In genomic region chr6:31116661-31117385, GRCh38 we compare ENCODE assay signal across 1 cellular context.
TF ChIP-seq lines count a peak whose summit lies in the region.

No MANE protein-coding gene starts in this region.

TF ChIP-seq in HepG2, 621 proteins besides CTCF, POLR2A, EP300 and RAD21:
- TF ChIP-seq STAT5B (CRISPR knock-in tag; IDR thresholded peaks at IDR 0.05) (no peak), ZNF432 (CRISPR knock-in tag; IDR thresholded peaks at IDR 0.05; ENCODE audit: borderline replicate concordance) (no peak), ERF (CRISPR knock-in tag; IDR thresholded peaks at IDR 0.05) (no peak), ZSCAN21 (CRISPR knock-in tag; IDR thresholded peaks at IDR 0.05; ENCODE audit: borderline replicate concordance) (no peak), KDM3A (CRISPR knock-in tag; IDR thresholded peaks at IDR 0.05; ENCODE audit: low read depth) (no peak), ZFP90 (CRISPR knock-in tag; IDR thresholded peaks at IDR 0.05; ENCODE audit: borderline replicate concordance) (no peak), SP1 (IDR thresholded peaks at IDR 0.05) (no peak), SP1 (CRISPR knock-in tag; IDR thresholded peaks at IDR 0.05) (no peak)
- TF ChIP-seq, protein P1, sequence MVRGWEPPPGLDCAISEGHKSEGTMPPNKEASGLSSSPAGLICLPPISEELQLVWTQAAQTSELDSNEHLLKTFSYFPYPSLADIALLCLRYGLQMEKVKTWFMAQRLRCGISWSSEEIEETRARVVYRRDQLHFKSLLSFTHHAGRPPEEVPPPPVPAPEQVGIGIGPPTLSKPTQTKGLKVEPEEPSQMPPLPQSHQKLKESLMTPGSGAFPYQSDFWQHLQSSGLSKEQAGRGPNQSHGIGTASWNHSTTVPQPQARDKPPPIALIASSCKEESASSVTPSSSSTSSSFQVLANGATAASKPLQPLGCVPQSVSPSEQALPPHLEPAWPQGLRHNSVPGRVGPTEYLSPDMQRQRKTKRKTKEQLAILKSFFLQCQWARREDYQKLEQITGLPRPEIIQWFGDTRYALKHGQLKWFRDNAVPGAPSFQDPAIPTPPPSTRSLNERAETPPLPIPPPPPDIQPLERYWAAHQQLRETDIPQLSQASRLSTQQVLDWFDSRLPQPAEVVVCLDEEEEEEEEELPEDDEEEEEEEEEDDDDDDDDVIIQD (CRISPR knock-in tag; IDR thresholded peaks at IDR 0.05; ENCODE audit: low read depth) = no peak
- TF ChIP-seq, protein P2, sequence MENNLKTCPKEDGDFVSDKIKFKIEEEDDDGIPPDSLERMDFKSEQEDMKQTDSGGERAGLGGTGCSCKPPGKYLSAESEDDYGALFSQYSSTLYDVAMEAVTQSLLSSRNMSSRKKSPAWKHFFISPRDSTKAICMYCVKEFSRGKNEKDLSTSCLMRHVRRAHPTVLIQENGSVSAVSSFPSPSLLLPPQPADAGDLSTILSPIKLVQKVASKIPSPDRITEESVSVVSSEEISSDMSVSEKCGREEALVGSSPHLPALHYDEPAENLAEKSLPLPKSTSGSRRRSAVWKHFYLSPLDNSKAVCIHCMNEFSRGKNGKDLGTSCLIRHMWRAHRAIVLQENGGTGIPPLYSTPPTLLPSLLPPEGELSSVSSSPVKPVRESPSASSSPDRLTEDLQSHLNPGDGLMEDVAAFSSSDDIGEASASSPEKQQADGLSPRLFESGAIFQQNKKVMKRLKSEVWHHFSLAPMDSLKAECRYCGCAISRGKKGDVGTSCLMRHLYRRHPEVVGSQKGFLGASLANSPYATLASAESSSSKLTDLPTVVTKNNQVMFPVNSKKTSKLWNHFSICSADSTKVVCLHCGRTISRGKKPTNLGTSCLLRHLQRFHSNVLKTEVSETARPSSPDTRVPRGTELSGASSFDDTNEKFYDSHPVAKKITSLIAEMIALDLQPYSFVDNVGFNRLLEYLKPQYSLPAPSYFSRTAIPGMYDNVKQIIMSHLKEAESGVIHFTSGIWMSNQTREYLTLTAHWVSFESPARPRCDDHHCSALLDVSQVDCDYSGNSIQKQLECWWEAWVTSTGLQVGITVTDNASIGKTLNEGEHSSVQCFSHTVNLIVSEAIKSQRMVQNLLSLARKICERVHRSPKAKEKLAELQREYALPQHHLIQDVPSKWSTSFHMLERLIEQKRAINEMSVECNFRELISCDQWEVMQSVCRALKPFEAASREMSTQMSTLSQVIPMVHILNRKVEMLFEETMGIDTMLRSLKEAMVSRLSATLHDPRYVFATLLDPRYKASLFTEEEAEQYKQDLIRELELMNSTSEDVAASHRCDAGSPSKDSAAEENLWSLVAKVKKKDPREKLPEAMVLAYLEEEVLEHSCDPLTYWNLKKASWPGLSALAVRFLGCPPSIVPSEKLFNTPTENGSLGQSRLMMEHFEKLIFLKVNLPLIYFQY (CRISPR knock-in tag; IDR thresholded peaks at IDR 0.05; ENCODE audit: borderline replicate concordance) = no peak
